21 cellular contexts compared by ENCODE assay signal in genomic region chr5:130282044-130282443, GRCh38.
DNase-seq lines count a peak whose midpoint lies in the region; ATAC-seq, FAIRE-seq and TF ChIP-seq lines count a peak whose summit lies in the region.
"Had no signal": no experiment of that assay in that cellular context is flagged by ENCODE, and none has a peak within 500 bp of the region (broad histone marks: within the 10 kb centered on the region; RNA-seq: fewer than 3 reads in every experiment).

No MANE protein-coding gene starts in this region.

- no peaks in the 10 kb centered on the region for H3K9me3 Mint-ChIP-seq in CD8-positive, alpha-beta memory T cell
- H3K9me3 Mint-ChIP-seq in WTC11, result peaks cover 4% of the 10 kb centered on the region; the same call in 1 of the 2 replicates
- H3K9me3 Mint-ChIP-seq: neural progenitor cell had no signal

- CTCF ChIA-PET in CD8-positive, alpha-beta memory T cell (lab: Charles Lee), result no interaction called here
- CTCF ChIA-PET in WTC11 (lab: Charles Lee), result no interaction called here

- H3K36me3 ChIP-seq in CD8-positive, alpha-beta memory T cell (ENCODE audit: insufficient read depth, low read length), result no peaks in the 10 kb centered on the region
- no peaks in the 10 kb centered on the region for H3K36me3 ChIP-seq in small intestine (ENCODE audit: control insufficient read depth in 2 of 2, insufficient read depth in 2 of 2, low read length in 2 of 2)
- H3K36me3 ChIP-seq: gastrocnemius medialis, HAP-1, neural progenitor cell, right lobe of liver had no signal

- no peaks in the 10 kb centered on the region for H3K4me1 Mint-ChIP-seq in CD8-positive, alpha-beta memory T cell
- H3K4me1 Mint-ChIP-seq in WTC11, result peaks cover 5% of the 10 kb centered on the region; the same call in 1 of the 2 replicates
- H3K4me1 Mint-ChIP-seq: brain, neural progenitor cell had no signal

- no peaks in the 10 kb centered on the region for H3K36me3 Mint-ChIP-seq in CD8-positive, alpha-beta memory T cell
- H3K36me3 Mint-ChIP-seq in WTC11, result no peaks in the 10 kb centered on the region
- H3K36me3 Mint-ChIP-seq: brain, neural progenitor cell had no signal

- no peak for TF ChIP-seq CTCF in coronary artery (IDR thresholded peaks at IDR 0.05)
- TF ChIP-seq CTCF in WTC11 (IDR thresholded peaks at IDR 0.05), result no peak

- H3K4me3 ChIP-seq in coronary artery, result no peak overlapping the region
- H3K4me3 ChIP-seq in CD8-positive, alpha-beta memory T cell (ENCODE audit: low read length), result no peak overlapping the region
- H3K4me3 ChIP-seq in small intestine (ENCODE audit: low read depth in 1 of 2, low read length in 2 of 2), result no peak overlapping the region
- H3K4me3 ChIP-seq: gastrocnemius medialis, HAP-1, neural progenitor cell, right lobe of liver had no signal

- H3K27ac ChIP-seq in coronary artery, result peak overlapping the region; percentile 32 to 76
- H3K27ac ChIP-seq in CD8-positive, alpha-beta memory T cell (ENCODE audit: low read depth, low read length), result no peak overlapping the region
- no peak overlapping the region for H3K27ac ChIP-seq in small intestine (ENCODE audit: low read depth in 1 of 2, low read length in 1 of 2)
- H3K27ac ChIP-seq: gastrocnemius medialis, neural progenitor cell, right lobe of liver had no signal

- H3K27me3 ChIP-seq in CD8-positive, alpha-beta memory T cell (ENCODE audit: insufficient read depth, low read length, poor library complexity, severe bottlenecking), result no peaks in the 10 kb centered on the region
- no peaks in the 10 kb centered on the region for H3K27me3 ChIP-seq in small intestine (ENCODE audit: control insufficient read depth in 2 of 2, insufficient read depth in 2 of 2, low read length in 2 of 2)
- H3K27me3 ChIP-seq: gastrocnemius medialis, neural progenitor cell, right lobe of liver had no signal

- FAIRE-seq in small intestine (lab: Jason Lieb, UNC), result no peak
- FAIRE-seq: HepG2, RCC 7860 had no signal

- WGBS in small intestine, 3 donors, result 79 to 90% (median 84%) methylated on average over 1 of the region's 1 CpG

- no peak overlapping the region for H3K27ac Mint-ChIP-seq in CD8-positive, alpha-beta memory T cell
- no peak overlapping the region for H3K27ac Mint-ChIP-seq in WTC11
- H3K27ac Mint-ChIP-seq: brain, neural progenitor cell had no signal

- H3K27me3 Mint-ChIP-seq in CD8-positive, alpha-beta memory T cell, result no peaks in the 10 kb centered on the region
- H3K27me3 Mint-ChIP-seq in WTC11 (ENCODE audit: low read depth), result peaks cover 41% of the 10 kb centered on the region

- DNase-seq in AG08395 (ENCODE audit: low spot score) (peak; percentile 57), M059J (ENCODE audit: low read depth) (peak; percentile 19), coronary artery (ENCODE audit: low spot score) (no peak), iris pigment epithelial cell (ENCODE audit: low read depth) (peak; percentile 23), OCI-M2 (lab: John Stamatoyannopoulos, UW; ENCODE audit: unreplicated experiment) (no peak), WTC11 (ENCODE audit: low spot score) (no peak), small intestine (no peak)
- DNase-seq in CD8-positive, alpha-beta memory T cell, result no peak
- DNase-seq: ACHN; COR-L47; gastrocnemius medialis; NCI-H1930; NCI-H526 treated with DMSO at 0.1 percent for 48 hours; right lobe of liver; stimulated activated CD4-positive, alpha-beta T cell treated with anti-CD3 and anti-CD28 coated beads, Interleukin-4, amount 100 ng/mL, for 24 hours; trophoblast cell had no signal

- H3K4me3 Mint-ChIP-seq in CD8-positive, alpha-beta memory T cell, result peak overlapping the region in 1 of 7 donors; percentile 16
- no peak overlapping the region for H3K4me3 Mint-ChIP-seq in WTC11
- H3K4me3 Mint-ChIP-seq: brain, neural progenitor cell had no signal

- H3K4me1 ChIP-seq in CD8-positive, alpha-beta memory T cell (ENCODE audit: insufficient read depth, low read length), result no peaks in the 10 kb centered on the region
- no peaks in the 10 kb centered on the region for H3K4me1 ChIP-seq in small intestine (ENCODE audit: control insufficient read depth in 2 of 2, insufficient read depth in 1 of 2, low read depth in 1 of 2, low read length in 1 of 2)
- H3K4me1 ChIP-seq: gastrocnemius medialis, HAP-1, neural progenitor cell, right lobe of liver had no signal

- H3K9me3 ChIP-seq in CD8-positive, alpha-beta memory T cell (ENCODE audit: low read length), result no peaks in the 10 kb centered on the region
- no peaks in the 10 kb centered on the region for H3K9me3 ChIP-seq in small intestine (ENCODE audit: control insufficient read depth, low read depth)
- H3K9me3 ChIP-seq: gastrocnemius medialis, HAP-1, right lobe of liver had no signal

- POLR2A ChIA-PET in CD8-positive, alpha-beta memory T cell (lab: Charles Lee), result no interaction called here
- POLR2A ChIA-PET in WTC11 (lab: Charles Lee), result no interaction called here

- ATAC-seq in WTC11, result no peak
- ATAC-seq: HepG2, right lobe of liver had no signal

TF ChIP-seq in WTC11, 78 proteins besides CTCF, POLR2A, EP300 and RAD21:
- TF ChIP-seq, protein P1, sequence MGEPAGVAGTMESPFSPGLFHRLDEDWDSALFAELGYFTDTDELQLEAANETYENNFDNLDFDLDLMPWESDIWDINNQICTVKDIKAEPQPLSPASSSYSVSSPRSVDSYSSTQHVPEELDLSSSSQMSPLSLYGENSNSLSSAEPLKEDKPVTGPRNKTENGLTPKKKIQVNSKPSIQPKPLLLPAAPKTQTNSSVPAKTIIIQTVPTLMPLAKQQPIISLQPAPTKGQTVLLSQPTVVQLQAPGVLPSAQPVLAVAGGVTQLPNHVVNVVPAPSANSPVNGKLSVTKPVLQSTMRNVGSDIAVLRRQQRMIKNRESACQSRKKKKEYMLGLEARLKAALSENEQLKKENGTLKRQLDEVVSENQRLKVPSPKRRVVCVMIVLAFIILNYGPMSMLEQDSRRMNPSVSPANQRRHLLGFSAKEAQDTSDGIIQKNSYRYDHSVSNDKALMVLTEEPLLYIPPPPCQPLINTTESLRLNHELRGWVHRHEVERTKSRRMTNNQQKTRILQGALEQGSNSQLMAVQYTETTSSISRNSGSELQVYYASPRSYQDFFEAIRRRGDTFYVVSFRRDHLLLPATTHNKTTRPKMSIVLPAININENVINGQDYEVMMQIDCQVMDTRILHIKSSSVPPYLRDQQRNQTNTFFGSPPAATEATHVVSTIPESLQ (CRISPR knock-in tag; IDR thresholded peaks at IDR 0.05), result no peak
- TF ChIP-seq ZNF232 (CRISPR knock-in tag; IDR thresholded peaks at IDR 0.05) (no peak), PRRX2 (CRISPR knock-in tag; IDR thresholded peaks at IDR 0.05) (no peak)
TF ChIP-seq in WTC11: peak in this region for 0.

Comparison
In these comparisons a context has a peak if more than half of its experiments do, and no peak if none do; other contexts are left out.
1. DNase-seq: peak in AG08395 (single experiment), M059J (single experiment) and iris pigment epithelial cell (single experiment); none in coronary artery (single experiment), OCI-M2 (single experiment), CD8-positive, alpha-beta memory T cell (0 of 5), WTC11 (single experiment) and small intestine (single experiment).
2. H3K27ac ChIP-seq: peak in coronary artery (2 of 2); none in CD8-positive, alpha-beta memory T cell (single experiment) and small intestine (0 of 2).